1 cellular context compared by ENCODE assay signal in genomic region chr19:14577885-14578427, GRCh38.
A peak's percentile ranks its signal among the peaks of the same experiment; 100 is the strongest.
TF ChIP-seq lines count a peak whose summit lies in the region.

No MANE protein-coding gene starts in this region.

TF ChIP-seq in GM12878, 131 proteins besides CTCF, POLR2A, EP300 and RAD21 (continues in another document):
- TF ChIP-seq, protein P1, sequence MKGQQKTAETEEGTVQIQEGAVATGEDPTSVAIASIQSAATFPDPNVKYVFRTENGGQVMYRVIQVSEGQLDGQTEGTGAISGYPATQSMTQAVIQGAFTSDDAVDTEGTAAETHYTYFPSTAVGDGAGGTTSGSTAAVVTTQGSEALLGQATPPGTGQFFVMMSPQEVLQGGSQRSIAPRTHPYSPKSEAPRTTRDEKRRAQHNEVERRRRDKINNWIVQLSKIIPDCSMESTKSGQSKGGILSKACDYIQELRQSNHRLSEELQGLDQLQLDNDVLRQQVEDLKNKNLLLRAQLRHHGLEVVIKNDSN (IDR thresholded peaks at IDR 0.05; ENCODE audit: borderline replicate concordance, extremely low read length, insufficient read depth, low read depth, low read length): peak; percentile 51
- no peak for TF ChIP-seq MEF2A (IDR thresholded peaks at IDR 0.05; ENCODE audit: insufficient read depth, low read depth, low read length)
- TF ChIP-seq SMAD5 (IDR thresholded peaks at IDR 0.05; ENCODE audit: low read depth): no peak; the same call in 1 of the 2 replicates
- TF ChIP-seq JUNB (IDR thresholded peaks at IDR 0.05): no peak
- TF ChIP-seq, protein P2, sequence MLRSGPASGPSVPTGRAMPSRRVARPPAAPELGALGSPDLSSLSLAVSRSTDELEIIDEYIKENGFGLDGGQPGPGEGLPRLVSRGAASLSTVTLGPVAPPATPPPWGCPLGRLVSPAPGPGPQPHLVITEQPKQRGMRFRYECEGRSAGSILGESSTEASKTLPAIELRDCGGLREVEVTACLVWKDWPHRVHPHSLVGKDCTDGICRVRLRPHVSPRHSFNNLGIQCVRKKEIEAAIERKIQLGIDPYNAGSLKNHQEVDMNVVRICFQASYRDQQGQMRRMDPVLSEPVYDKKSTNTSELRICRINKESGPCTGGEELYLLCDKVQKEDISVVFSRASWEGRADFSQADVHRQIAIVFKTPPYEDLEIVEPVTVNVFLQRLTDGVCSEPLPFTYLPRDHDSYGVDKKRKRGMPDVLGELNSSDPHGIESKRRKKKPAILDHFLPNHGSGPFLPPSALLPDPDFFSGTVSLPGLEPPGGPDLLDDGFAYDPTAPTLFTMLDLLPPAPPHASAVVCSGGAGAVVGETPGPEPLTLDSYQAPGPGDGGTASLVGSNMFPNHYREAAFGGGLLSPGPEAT (IDR thresholded peaks at IDR 0.05; ENCODE audit: low read depth): peak; percentile 71; the same call in 1 of the 2 replicates
- TF ChIP-seq, protein P3, sequence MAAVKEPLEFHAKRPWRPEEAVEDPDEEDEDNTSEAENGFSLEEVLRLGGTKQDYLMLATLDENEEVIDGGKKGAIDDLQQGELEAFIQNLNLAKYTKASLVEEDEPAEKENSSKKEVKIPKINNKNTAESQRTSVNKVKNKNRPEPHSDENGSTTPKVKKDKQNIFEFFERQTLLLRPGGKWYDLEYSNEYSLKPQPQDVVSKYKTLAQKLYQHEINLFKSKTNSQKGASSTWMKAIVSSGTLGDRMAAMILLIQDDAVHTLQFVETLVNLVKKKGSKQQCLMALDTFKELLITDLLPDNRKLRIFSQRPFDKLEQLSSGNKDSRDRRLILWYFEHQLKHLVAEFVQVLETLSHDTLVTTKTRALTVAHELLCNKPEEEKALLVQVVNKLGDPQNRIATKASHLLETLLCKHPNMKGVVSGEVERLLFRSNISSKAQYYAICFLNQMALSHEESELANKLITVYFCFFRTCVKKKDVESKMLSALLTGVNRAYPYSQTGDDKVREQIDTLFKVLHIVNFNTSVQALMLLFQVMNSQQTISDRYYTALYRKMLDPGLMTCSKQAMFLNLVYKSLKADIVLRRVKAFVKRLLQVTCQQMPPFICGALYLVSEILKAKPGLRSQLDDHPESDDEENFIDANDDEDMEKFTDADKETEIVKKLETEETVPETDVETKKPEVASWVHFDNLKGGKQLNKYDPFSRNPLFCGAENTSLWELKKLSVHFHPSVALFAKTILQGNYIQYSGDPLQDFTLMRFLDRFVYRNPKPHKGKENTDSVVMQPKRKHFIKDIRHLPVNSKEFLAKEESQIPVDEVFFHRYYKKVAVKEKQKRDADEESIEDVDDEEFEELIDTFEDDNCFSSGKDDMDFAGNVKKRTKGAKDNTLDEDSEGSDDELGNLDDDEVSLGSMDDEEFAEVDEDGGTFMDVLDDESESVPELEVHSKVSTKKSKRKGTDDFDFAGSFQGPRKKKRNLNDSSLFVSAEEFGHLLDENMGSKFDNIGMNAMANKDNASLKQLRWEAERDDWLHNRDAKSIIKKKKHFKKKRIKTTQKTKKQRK (IDR thresholded peaks at IDR 0.05; ENCODE audit: low read depth, low read length): no peak
- no peak for TF ChIP-seq ZNF274 (IDR thresholded peaks at IDR 0.05; ENCODE audit: insufficient read depth, insufficient read length)
- TF ChIP-seq E2F8 (IDR thresholded peaks at IDR 0.05; ENCODE audit: low read depth, partially characterized antibody): no peak
- no peak for TF ChIP-seq PKNOX1 (IDR thresholded peaks at IDR 0.05)
- no peak for TF ChIP-seq HDAC6 (IDR thresholded peaks at IDR 0.05; ENCODE audit: unreplicated experiment)
- peak; percentile 50 for TF ChIP-seq RAD51 (IDR thresholded peaks at IDR 0.05)
- no peak for TF ChIP-seq IRF5 (IDR thresholded peaks at IDR 0.05; ENCODE audit: borderline replicate concordance)
- TF ChIP-seq MTA2 (IDR thresholded peaks at IDR 0.05; ENCODE audit: low read depth): peak; percentile 31; the same call in 1 of the 2 replicates
- no peak for TF ChIP-seq BMI1 (IDR thresholded peaks at IDR 0.05; ENCODE audit: borderline replicate concordance)
- TF ChIP-seq NBN (IDR thresholded peaks at IDR 0.05): 0 out of 2 replicates have a peak, but pooled peaks have one; percentile 46
- no peak for TF ChIP-seq CBFB (IDR thresholded peaks at IDR 0.05; ENCODE audit: low read depth)
- TF ChIP-seq SUPT20H (IDR thresholded peaks at IDR 0.05; ENCODE audit: borderline replicate concordance, control insufficient read depth, low read depth, low read length): no peak
- peak in 1 of 2 experiments; percentile 8; a peak in 1 of 4 replicates for TF ChIP-seq BHLHE40 (IDR thresholded peaks at IDR 0.05; ENCODE audit: borderline replicate concordance in 1 of 2, low read depth in 2 of 2, low read length in 1 of 2)
- TF ChIP-seq EED (IDR thresholded peaks at IDR 0.05; ENCODE audit: low read depth): peak; percentile 76
- TF ChIP-seq IRF4 (IDR thresholded peaks at IDR 0.05; ENCODE audit: low read depth, low read length): no peak
- TF ChIP-seq POU2F2 (IDR thresholded peaks at IDR 0.05; ENCODE audit: borderline replicate concordance, low read depth, low read length): no peak
- TF ChIP-seq NFXL1 (IDR thresholded peaks at IDR 0.05; ENCODE audit: borderline replicate concordance): no peak
- TF ChIP-seq, protein P4, sequence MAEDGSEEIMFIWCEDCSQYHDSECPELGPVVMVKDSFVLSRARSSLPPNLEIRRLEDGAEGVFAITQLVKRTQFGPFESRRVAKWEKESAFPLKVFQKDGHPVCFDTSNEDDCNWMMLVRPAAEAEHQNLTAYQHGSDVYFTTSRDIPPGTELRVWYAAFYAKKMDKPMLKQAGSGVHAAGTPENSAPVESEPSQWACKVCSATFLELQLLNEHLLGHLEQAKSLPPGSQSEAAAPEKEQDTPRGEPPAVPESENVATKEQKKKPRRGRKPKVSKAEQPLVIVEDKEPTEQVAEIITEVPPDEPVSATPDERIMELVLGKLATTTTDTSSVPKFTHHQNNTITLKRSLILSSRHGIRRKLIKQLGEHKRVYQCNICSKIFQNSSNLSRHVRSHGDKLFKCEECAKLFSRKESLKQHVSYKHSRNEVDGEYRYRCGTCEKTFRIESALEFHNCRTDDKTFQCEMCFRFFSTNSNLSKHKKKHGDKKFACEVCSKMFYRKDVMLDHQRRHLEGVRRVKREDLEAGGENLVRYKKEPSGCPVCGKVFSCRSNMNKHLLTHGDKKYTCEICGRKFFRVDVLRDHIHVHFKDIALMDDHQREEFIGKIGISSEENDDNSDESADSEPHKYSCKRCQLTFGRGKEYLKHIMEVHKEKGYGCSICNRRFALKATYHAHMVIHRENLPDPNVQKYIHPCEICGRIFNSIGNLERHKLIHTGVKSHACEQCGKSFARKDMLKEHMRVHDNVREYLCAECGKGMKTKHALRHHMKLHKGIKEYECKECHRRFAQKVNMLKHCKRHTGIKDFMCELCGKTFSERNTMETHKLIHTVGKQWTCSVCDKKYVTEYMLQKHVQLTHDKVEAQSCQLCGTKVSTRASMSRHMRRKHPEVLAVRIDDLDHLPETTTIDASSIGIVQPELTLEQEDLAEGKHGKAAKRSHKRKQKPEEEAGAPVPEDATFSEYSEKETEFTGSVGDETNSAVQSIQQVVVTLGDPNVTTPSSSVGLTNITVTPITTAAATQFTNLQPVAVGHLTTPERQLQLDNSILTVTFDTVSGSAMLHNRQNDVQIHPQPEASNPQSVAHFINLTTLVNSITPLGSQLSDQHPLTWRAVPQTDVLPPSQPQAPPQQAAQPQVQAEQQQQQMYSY (CRISPR knock-in tag; IDR thresholded peaks at IDR 0.05): no peak
- TF ChIP-seq CHD1 (IDR thresholded peaks at IDR 0.05; ENCODE audit: low read depth, low read length): no peak
- no peak for TF ChIP-seq GABPA (IDR thresholded peaks at IDR 0.05; ENCODE audit: low read depth)
- peak; percentile 15; the same call in 1 of the 2 replicates for TF ChIP-seq NR2F1 (conservative IDR thresholded peaks at IDR 0.05)
- no peak for TF ChIP-seq ZNF384 (IDR thresholded peaks at IDR 0.05; ENCODE audit: borderline replicate concordance, low read depth, low read length)
- TF ChIP-seq NRF1 (conservative IDR thresholded peaks at IDR 0.05; ENCODE audit: low read depth, low read length): no peak
- no peak for TF ChIP-seq MXI1 (IDR thresholded peaks at IDR 0.05; ENCODE audit: low read depth, low read length)
- 0 out of 2 replicates have a peak, but pooled peaks have one; percentile 7 for TF ChIP-seq ZNF217 (IDR thresholded peaks at IDR 0.05)
- no peak for TF ChIP-seq ESRRA (IDR thresholded peaks at IDR 0.05; ENCODE audit: low read length)
- TF ChIP-seq, protein P5, sequence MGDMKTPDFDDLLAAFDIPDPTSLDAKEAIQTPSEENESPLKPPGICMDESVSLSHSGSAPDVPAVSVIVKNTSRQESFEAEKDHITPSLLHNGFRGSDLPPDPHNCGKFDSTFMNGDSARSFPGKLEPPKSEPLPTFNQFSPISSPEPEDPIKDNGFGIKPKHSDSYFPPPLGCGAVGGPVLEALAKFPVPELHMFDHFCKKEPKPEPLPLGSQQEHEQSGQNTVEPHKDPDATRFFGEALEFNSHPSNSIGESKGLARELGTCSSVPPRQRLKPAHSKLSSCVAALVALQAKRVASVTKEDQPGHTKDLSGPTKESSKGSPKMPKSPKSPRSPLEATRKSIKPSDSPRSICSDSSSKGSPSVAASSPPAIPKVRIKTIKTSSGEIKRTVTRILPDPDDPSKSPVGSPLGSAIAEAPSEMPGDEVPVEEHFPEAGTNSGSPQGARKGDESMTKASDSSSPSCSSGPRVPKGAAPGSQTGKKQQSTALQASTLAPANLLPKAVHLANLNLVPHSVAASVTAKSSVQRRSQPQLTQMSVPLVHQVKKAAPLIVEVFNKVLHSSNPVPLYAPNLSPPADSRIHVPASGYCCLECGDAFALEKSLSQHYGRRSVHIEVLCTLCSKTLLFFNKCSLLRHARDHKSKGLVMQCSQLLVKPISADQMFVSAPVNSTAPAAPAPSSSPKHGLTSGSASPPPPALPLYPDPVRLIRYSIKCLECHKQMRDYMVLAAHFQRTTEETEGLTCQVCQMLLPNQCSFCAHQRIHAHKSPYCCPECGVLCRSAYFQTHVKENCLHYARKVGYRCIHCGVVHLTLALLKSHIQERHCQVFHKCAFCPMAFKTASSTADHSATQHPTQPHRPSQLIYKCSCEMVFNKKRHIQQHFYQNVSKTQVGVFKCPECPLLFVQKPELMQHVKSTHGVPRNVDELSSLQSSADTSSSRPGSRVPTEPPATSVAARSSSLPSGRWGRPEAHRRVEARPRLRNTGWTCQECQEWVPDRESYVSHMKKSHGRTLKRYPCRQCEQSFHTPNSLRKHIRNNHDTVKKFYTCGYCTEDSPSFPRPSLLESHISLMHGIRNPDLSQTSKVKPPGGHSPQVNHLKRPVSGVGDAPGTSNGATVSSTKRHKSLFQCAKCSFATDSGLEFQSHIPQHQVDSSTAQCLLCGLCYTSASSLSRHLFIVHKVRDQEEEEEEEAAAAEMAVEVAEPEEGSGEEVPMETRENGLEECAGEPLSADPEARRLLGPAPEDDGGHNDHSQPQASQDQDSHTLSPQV (IDR thresholded peaks at IDR 0.05): no peak
- TF ChIP-seq ETV6 (conservative IDR thresholded peaks at IDR 0.05 in 1 of 2, IDR thresholded peaks at IDR 0.05 in 1 of 2; ENCODE audit: borderline replicate concordance in 1 of 2, low read depth in 1 of 2): no peak
- 0 out of 2 replicates have a peak, but pooled peaks have one; percentile 51 for TF ChIP-seq POLR2AphosphoS5 (IDR thresholded peaks at IDR 0.05; ENCODE audit: low read length)
- TF ChIP-seq, protein P6, sequence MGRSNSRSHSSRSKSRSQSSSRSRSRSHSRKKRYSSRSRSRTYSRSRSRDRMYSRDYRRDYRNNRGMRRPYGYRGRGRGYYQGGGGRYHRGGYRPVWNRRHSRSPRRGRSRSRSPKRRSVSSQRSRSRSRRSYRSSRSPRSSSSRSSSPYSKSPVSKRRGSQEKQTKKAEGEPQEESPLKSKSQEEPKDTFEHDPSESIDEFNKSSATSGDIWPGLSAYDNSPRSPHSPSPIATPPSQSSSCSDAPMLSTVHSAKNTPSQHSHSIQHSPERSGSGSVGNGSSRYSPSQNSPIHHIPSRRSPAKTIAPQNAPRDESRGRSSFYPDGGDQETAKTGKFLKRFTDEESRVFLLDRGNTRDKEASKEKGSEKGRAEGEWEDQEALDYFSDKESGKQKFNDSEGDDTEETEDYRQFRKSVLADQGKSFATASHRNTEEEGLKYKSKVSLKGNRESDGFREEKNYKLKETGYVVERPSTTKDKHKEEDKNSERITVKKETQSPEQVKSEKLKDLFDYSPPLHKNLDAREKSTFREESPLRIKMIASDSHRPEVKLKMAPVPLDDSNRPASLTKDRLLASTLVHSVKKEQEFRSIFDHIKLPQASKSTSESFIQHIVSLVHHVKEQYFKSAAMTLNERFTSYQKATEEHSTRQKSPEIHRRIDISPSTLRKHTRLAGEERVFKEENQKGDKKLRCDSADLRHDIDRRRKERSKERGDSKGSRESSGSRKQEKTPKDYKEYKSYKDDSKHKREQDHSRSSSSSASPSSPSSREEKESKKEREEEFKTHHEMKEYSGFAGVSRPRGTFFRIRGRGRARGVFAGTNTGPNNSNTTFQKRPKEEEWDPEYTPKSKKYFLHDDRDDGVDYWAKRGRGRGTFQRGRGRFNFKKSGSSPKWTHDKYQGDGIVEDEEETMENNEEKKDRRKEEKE (IDR thresholded peaks at IDR 0.05): no peak
- TF ChIP-seq LARP7 (IDR thresholded peaks at IDR 0.05): no peak
- TF ChIP-seq IKZF1 (conservative IDR thresholded peaks at IDR 0.05): peak; percentile 77
